In the genomic region with DNA sequence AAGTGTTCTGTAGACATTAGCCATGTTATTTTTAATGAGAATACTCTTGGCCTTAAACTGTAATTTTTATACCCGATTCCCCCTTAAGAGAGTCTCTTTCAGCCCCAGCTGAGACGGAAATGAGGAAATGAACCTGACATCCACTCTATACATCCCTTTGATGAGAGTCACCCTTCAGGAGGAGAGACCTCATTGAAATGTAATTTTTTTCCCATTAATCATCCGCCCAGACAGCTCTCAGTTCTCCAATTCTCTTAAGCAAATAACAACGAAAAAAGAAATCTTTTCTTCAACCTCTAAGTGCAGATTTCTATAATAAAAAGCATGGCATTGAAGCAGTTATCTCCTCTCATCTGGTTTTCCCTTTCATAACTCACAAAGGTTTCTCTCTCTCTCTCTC, we compare ENCODE assay signal across 20 cellular contexts.
A peak's percentile ranks its signal among the peaks of the same experiment; 100 is the strongest.
DNase-seq lines count a peak whose midpoint lies in the region; ATAC-seq lines count a peak whose summit lies in the region.
"Had no signal": no experiment of that assay in that cellular context is flagged by ENCODE, and none has a peak within 500 bp of the region (broad histone marks: within the 10 kb centered on the region; RNA-seq: fewer than 3 reads in every experiment).

No MANE protein-coding gene starts in this region.

- H3K36me3 Mint-ChIP-seq in T-cell: no peaks in the 10 kb centered on the region

- no peak overlapping the region for H3K4me3 ChIP-seq in effector memory CD4-positive, alpha-beta T cell (ENCODE audit: insufficient read depth, low read depth, low read length, poor library complexity, severe bottlenecking)
- H3K4me3 ChIP-seq: esophagus squamous epithelium, heart left ventricle, lung, testis had no signal

- H3K9me3 ChIP-seq in effector memory CD4-positive, alpha-beta T cell (ENCODE audit: control insufficient read depth, low read length): no peaks in the 10 kb centered on the region
- H3K9me3 ChIP-seq: esophagus squamous epithelium, testis had no signal

- H3K27me3 ChIP-seq in effector memory CD4-positive, alpha-beta T cell (replicated peaks; ENCODE audit: control insufficient read depth, insufficient read depth, low read length, poor library complexity, severe bottlenecking): no peaks in the 10 kb centered on the region
- H3K27me3 ChIP-seq: esophagus squamous epithelium, heart left ventricle, testis had no signal

- CTCF ChIA-PET in T-cell (lab: Charles Lee): no interaction called here

- no peak overlapping the region for H3K4me3 Mint-ChIP-seq in T-cell
- H3K4me3 Mint-ChIP-seq: activated CD4-positive, alpha-beta T cell treated with anti-CD3 and anti-CD28 coated beads, Interleukin-2, amount 10 ng/mL, durations not matched to agents 7 days and 5 days had no signal

- no peak for ATAC-seq in T-cell (replicated peaks in 1 of 4)
- no peak for ATAC-seq in left lobe of liver
- no peak for ATAC-seq in GM21515 (IDR thresholded peaks at IDR 0.05; ENCODE audit: unreplicated experiment)
- ATAC-seq: heart left ventricle had no signal

- peak; percentile 35 for DNase-seq in DMS153 (lab: John Stamatoyannopoulos, UW)
- peak; percentile 63 for DNase-seq in HT1080 (ENCODE audit: low read depth)
- DNase-seq in RPMI7951 (ENCODE audit: low read depth): peak; percentile 59
- DNase-seq in epithelial cell of prostate (ENCODE audit: low read depth, low spot score): no peak
- DNase-seq in T-cell: no peak
- DNase-seq in left lobe of liver (ENCODE audit: low spot score): no peak
- DNase-seq in effector memory CD4-positive, alpha-beta T cell: no peak
- DNase-seq: activated CD4-positive, alpha-beta T cell treated with anti-CD3 and anti-CD28 coated beads, Interleukin-2, amount 10 ng/mL, durations not matched to agents 7 days and 5 days; activated naive CD4-positive, alpha-beta T cell treated with anti-CD3 and anti-CD28 coated beads, Interleukin-2, amount 50 U/mL, for 16 hours; activated T-cell treated with anti-CD3 and anti-CD28 coated beads for 4 hours; Caco-2; esophagus squamous epithelium; heart left ventricle; KBM-7; NCI-H1436 treated with DMSO at 0.1 percent for 48 hours; NCI-H510A; testis had no signal

- H3K27ac ChIP-seq in epithelial cell of prostate: peak overlapping the region; percentile 30
- H3K27ac ChIP-seq in effector memory CD4-positive, alpha-beta T cell (ENCODE audit: insufficient read depth, low read length, poor library complexity, severe bottlenecking): no peak overlapping the region
- H3K27ac ChIP-seq: esophagus squamous epithelium, heart left ventricle, HL-60, testis had no signal

- peaks cover 6 to 11% of the 10 kb centered on the region in 2 donors for H3K27me3 Mint-ChIP-seq in T-cell
- H3K27me3 Mint-ChIP-seq: activated CD4-positive, alpha-beta T cell treated with anti-CD3 and anti-CD28 coated beads, Interleukin-2, amount 10 ng/mL, durations not matched to agents 7 days and 5 days had no signal

- no peaks in the 10 kb centered on the region for H3K4me1 ChIP-seq in effector memory CD4-positive, alpha-beta T cell (ENCODE audit: control insufficient read depth, insufficient read depth, low read length, poor library complexity, severe bottlenecking)
- H3K4me1 ChIP-seq: heart left ventricle, testis had no signal

- H3K36me3 ChIP-seq in effector memory CD4-positive, alpha-beta T cell (ENCODE audit: control insufficient read depth, insufficient read depth, low read length): no peaks in the 10 kb centered on the region
- H3K36me3 ChIP-seq: esophagus squamous epithelium, heart left ventricle had no signal

- no peak overlapping the region for H3K27ac Mint-ChIP-seq in T-cell
- H3K27ac Mint-ChIP-seq: activated CD4-positive, alpha-beta T cell treated with anti-CD3 and anti-CD28 coated beads, Interleukin-2, amount 10 ng/mL, durations not matched to agents 7 days and 5 days had no signal

- H3K4me1 Mint-ChIP-seq in T-cell: no peaks in the 10 kb centered on the region
- H3K4me1 Mint-ChIP-seq: activated CD4-positive, alpha-beta T cell treated with anti-CD3 and anti-CD28 coated beads, Interleukin-2, amount 10 ng/mL, durations not matched to agents 7 days and 5 days had no signal

- H3K9me3 Mint-ChIP-seq in T-cell: peaks cover 3 to 9% (median 4%) of the 10 kb centered on the region in 3 donors
- H3K9me3 Mint-ChIP-seq: activated CD4-positive, alpha-beta T cell treated with anti-CD3 and anti-CD28 coated beads, Interleukin-2, amount 10 ng/mL, durations not matched to agents 7 days and 5 days had no signal

- POLR2A ChIA-PET in T-cell (lab: Charles Lee): interaction anchor here in 1 of 2 donors (0.7 kb wide), 1 partner anchor 271 kb away, joined by 4 read pairs; no protein-coding TSS in a partner anchor

Comparison
In these comparisons a context has a peak if more than half of its experiments do, and no peak if none do; other contexts are left out.
1. DNase-seq: peak in DMS153 (single experiment), HT1080 (single experiment) and RPMI7951 (single experiment); none in epithelial cell of prostate (single experiment), T-cell (0 of 34), left lobe of liver (single experiment) and effector memory CD4-positive, alpha-beta T cell (0 of 3).